ENCODE assay signal across 25 cellular contexts in genomic region chr2:76870011-76870410, GRCh38.
DNase-seq lines count a peak whose midpoint lies in the region; ATAC-seq, FAIRE-seq and TF ChIP-seq lines count a peak whose summit lies in the region.
"Had no signal": no experiment of that assay in that cellular context is flagged by ENCODE, and none has a peak within 500 bp of the region (broad histone marks: within the 10 kb centered on the region; RNA-seq: fewer than 3 reads in every experiment).

No MANE protein-coding gene starts in this region.

- no peak for FAIRE-seq in A549 (lab: Jason Lieb, UNC)

- H3K4me3 Mint-ChIP-seq in WTC11, result no peak overlapping the region
- H3K4me3 Mint-ChIP-seq: activated B cell treated with CpG ODN at 0.5 μM for 24 hours; activated CD8-positive, alpha-beta T cell treated with anti-CD3 and anti-CD28 coated beads for 36 hours; activated T-cell treated with anti-CD3 and anti-CD28 coated beads, Interleukin-2, amount 50 U/mL, for 24 hours; CD4-positive, CD25-positive, alpha-beta regulatory T cell; central memory CD8-positive, alpha-beta T cell; natural killer cell; stimulated activated memory B cell treated with anti-CD40 and anti-IgM and Interleukin-4, amounts not matched to agents 10 μg/mL and 1 μg/mL and 100 μg/mL, for 72 hours; T-helper 2 cell treated with Interferon-gamma antibody and Interleukin-4, amounts not matched to agents 5 μg/mL and 100 μg/mL, for 36 hours had no signal

- WGBS in A549 (ENCODE audit: missing lambda C conversion rate), result 79% methylated on average over 1 of the region's 1 CpG

- H3K4me1 Mint-ChIP-seq in WTC11, result peaks cover 5% of the 10 kb centered on the region
- H3K4me1 Mint-ChIP-seq: activated B cell treated with CpG ODN at 0.5 μM for 24 hours; CD4-positive, CD25-positive, alpha-beta regulatory T cell; central memory CD8-positive, alpha-beta T cell; natural killer cell; stimulated activated memory B cell treated with anti-CD40 and anti-IgM and Interleukin-4, amounts not matched to agents 10 μg/mL and 1 μg/mL and 100 μg/mL, for 72 hours had no signal

- H3K4me1 ChIP-seq in A549, result no peaks in the 10 kb centered on the region
- no peaks in the 10 kb centered on the region for H3K4me1 ChIP-seq in foreskin keratinocyte

- H3K4me2 ChIP-seq in A549, result no peak overlapping the region
- H3K4me2 ChIP-seq: SK-N-SH had no signal

- H3K4me3 ChIP-seq in A549, result no peak overlapping the region
- H3K4me3 ChIP-seq: ovary, thoracic aorta had no signal

- no peaks in the 10 kb centered on the region for H3K9me3 Mint-ChIP-seq in WTC11
- H3K9me3 Mint-ChIP-seq: stimulated activated memory B cell treated with anti-CD40 and anti-IgM and Interleukin-4, amounts not matched to agents 10 μg/mL and 1 μg/mL and 100 μg/mL, for 72 hours had no signal

- no peaks in the 10 kb centered on the region for H3K36me3 Mint-ChIP-seq in WTC11
- H3K36me3 Mint-ChIP-seq: CD4-positive, CD25-positive, alpha-beta regulatory T cell; natural killer cell; stimulated activated memory B cell treated with anti-CD40 and anti-IgM and Interleukin-4, amounts not matched to agents 10 μg/mL and 1 μg/mL and 100 μg/mL, for 72 hours had no signal

- no peak overlapping the region for H3K27ac ChIP-seq in A549
- H3K27ac ChIP-seq in foreskin keratinocyte, result no peak overlapping the region
- H3K27ac ChIP-seq: ovary, thoracic aorta had no signal

- no peak for TF ChIP-seq POLR2A in A549 (IDR thresholded peaks at IDR 0.05; ENCODE audit: low read length)

- no peaks in the 10 kb centered on the region for H3K27me3 ChIP-seq in foreskin keratinocyte
- H3K27me3 ChIP-seq: ovary had no signal

- no peak for TF ChIP-seq RAD21 in A549 (conservative IDR thresholded peaks at IDR 0.05 in 1 of 2, IDR thresholded peaks at IDR 0.05 in 1 of 2)

- POLR2A ChIA-PET in A549 (lab: Yijun Ruan, JAX) (no interaction called here), WTC11 (lab: Charles Lee) (no interaction called here)

- H3K27ac Mint-ChIP-seq in WTC11, result no peak overlapping the region
- H3K27ac Mint-ChIP-seq: activated B cell treated with CpG ODN at 0.5 μM for 24 hours; activated CD8-positive, alpha-beta T cell treated with anti-CD3 and anti-CD28 coated beads for 36 hours; activated T-cell treated with anti-CD3 and anti-CD28 coated beads, Interleukin-2, amount 50 U/mL, for 24 hours; CD4-positive, CD25-positive, alpha-beta regulatory T cell; natural killer cell; stimulated activated memory B cell treated with anti-CD40 and anti-IgM and Interleukin-4, amounts not matched to agents 10 μg/mL and 1 μg/mL and 100 μg/mL, for 72 hours; T-helper 2 cell treated with Interferon-gamma antibody and Interleukin-4, amounts not matched to agents 5 μg/mL and 100 μg/mL, for 36 hours had no signal

- DNase-seq in A549 (ENCODE audit: low read depth in 1 of 2, low spot score in 1 of 2) (no peak), HT-29 (ENCODE audit: low spot score) (peak; percentile 12), WTC11 (ENCODE audit: low spot score) (no peak), foreskin keratinocyte (peak in 1 of 2 donors; percentile 20)
- no peak for DNase-seq in activated CD4-positive, alpha-beta T cell treated with anti-CD3 and anti-CD28 coated beads, Interleukin-2, amount 50 U/mL, for 1 hour
- DNase-seq: activated B cell treated with CpG ODN at 0.5 μM for 24 hours; activated CD8-positive, alpha-beta T cell treated with anti-CD3 and anti-CD28 coated beads for 36 hours; activated naive CD4-positive, alpha-beta T cell; activated T-cell treated with anti-CD3 and anti-CD28 coated beads, Interleukin-2, amount 50 U/mL, for 24 hours; amniotic stem cell; CD4-positive, CD25-positive, alpha-beta regulatory T cell; H7; natural killer cell; NCI-H1436 treated with DMSO at 0.1 percent for 48 hours; ovary; SK-N-SH had no signal

- ATAC-seq in A549 (no peak), WTC11 (peak; percentile 30; the same call in 1 of the 2 replicates), foreskin keratinocyte (no peak), GM19455 (IDR thresholded peaks at IDR 0.05; ENCODE audit: unreplicated experiment) (no peak), GM18519 (IDR thresholded peaks at IDR 0.05; ENCODE audit: low FRiP score, unreplicated experiment) (no peak), GM21723 (IDR thresholded peaks at IDR 0.05; ENCODE audit: unreplicated experiment) (no peak)
- ATAC-seq: activated CD8-positive, alpha-beta T cell treated with anti-CD3 and anti-CD28 coated beads for 36 hours; esophagus mucosa; natural killer cell; sciatic nerve; stimulated activated memory B cell treated with anti-CD40 and anti-IgM and Interleukin-4, amounts not matched to agents 10 μg/mL and 1 μg/mL and 100 μg/mL, for 72 hours had no signal

- TF ChIP-seq CTCF in A549 (IDR thresholded peaks at IDR 0.05) (no peak), WTC11 (IDR thresholded peaks at IDR 0.05) (no peak), foreskin keratinocyte (conservative IDR thresholded peaks at IDR 0.05) (peak; percentile 15)

- H3K27me3 Mint-ChIP-seq in WTC11 (ENCODE audit: low read depth), result no peaks in the 10 kb centered on the region
- H3K27me3 Mint-ChIP-seq: activated B cell treated with CpG ODN at 0.5 μM for 24 hours; activated CD8-positive, alpha-beta T cell treated with anti-CD3 and anti-CD28 coated beads for 36 hours; activated T-cell treated with anti-CD3 and anti-CD28 coated beads, Interleukin-2, amount 50 U/mL, for 24 hours; CD4-positive, CD25-positive, alpha-beta regulatory T cell; central memory CD8-positive, alpha-beta T cell; stimulated activated memory B cell treated with anti-CD40 and anti-IgM and Interleukin-4, amounts not matched to agents 10 μg/mL and 1 μg/mL and 100 μg/mL, for 72 hours had no signal

- no peak for TF ChIP-seq EP300 in A549 (IDR thresholded peaks at IDR 0.05)

- CTCF ChIA-PET in A549 (lab: Yijun Ruan, JAX), result interaction anchor here (0.7 kb wide), 2 partner anchors 50 to 551 kb away, joined by 3 to 4 read pairs; no protein-coding TSS in a partner anchor
- CTCF ChIA-PET in WTC11 (lab: Charles Lee), result no interaction called here

- no peaks in the 10 kb centered on the region; the same call in 2 of the 3 replicates for H3K9me3 ChIP-seq in A549
- H3K9me3 ChIP-seq: ovary, SK-N-SH, thoracic aorta had no signal

TF ChIP-seq in A549, 52 proteins besides CTCF, POLR2A, EP300 and RAD21:
- TF ChIP-seq MAFK (IDR thresholded peaks at IDR 0.05; ENCODE audit: partially characterized antibody) (peak; percentile 92), KDM1A (IDR thresholded peaks at IDR 0.05; ENCODE audit: low read depth) (no peak), RCOR1 (IDR thresholded peaks at IDR 0.05; ENCODE audit: low read depth, low read length) (no peak)

TF ChIP-seq in WTC11, 78 proteins besides CTCF, POLR2A, EP300 and RAD21:
- TF ChIP-seq ZNF512 (CRISPR knock-in tag; IDR thresholded peaks at IDR 0.05; ENCODE audit: borderline replicate concordance), result no peak
